14 cellular contexts compared by ENCODE assay signal in genomic region chr7:14687777-14688176, GRCh38.
A peak's percentile ranks its signal among the peaks of the same experiment; 100 is the strongest.
DNase-seq lines count a peak whose midpoint lies in the region; ATAC-seq and TF ChIP-seq lines count a peak whose summit lies in the region.
"Had no signal": no experiment of that assay in that cellular context is flagged by ENCODE, and none has a peak within 500 bp of the region (broad histone marks: within the 10 kb centered on the region; RNA-seq: fewer than 3 reads in every experiment).

No MANE protein-coding gene starts in this region.

- CTCF ChIA-PET in A673 (lab: Charles Lee), result no interaction called here
- CTCF ChIA-PET in RWPE1 (lab: Yijun Ruan, JAX), result interaction anchor here (1.2 kb wide), 1 partner anchor 1406 kb away, joined by 3 read pairs; no protein-coding TSS in a partner anchor

- H3K4me3 ChIP-seq in A673 (ENCODE audit: low read depth, low read length, poor library complexity, severe bottlenecking) (no peak overlapping the region), fibroblast of the aortic adventitia (ENCODE audit: low read depth, low read length) (no peak overlapping the region)

- ATAC-seq in HG02852 (IDR thresholded peaks at IDR 0.05; ENCODE audit: unreplicated experiment) (no peak), sciatic nerve (no peak)

- H3K27ac ChIP-seq in A673 (ENCODE audit: low read depth, low read length, poor library complexity, severe bottlenecking) (no peak overlapping the region), RWPE1 (no peak overlapping the region)
- H3K27ac ChIP-seq: WERI-Rb-1 had no signal

- DNase-seq in A673 (ENCODE audit: low spot score), result peak; percentile 24
- peak; percentile 28 for DNase-seq in HuH-7 (ENCODE audit: low spot score)
- peak; percentile 1 for DNase-seq in RWPE1 (ENCODE audit: low spot score)
- DNase-seq in fibroblast of the aortic adventitia (ENCODE audit: low read depth), result peak; percentile 49
- DNase-seq in activated naive CD4-positive, alpha-beta T cell treated with anti-CD3 and anti-CD28 coated beads, Interleukin-2, amount 50 U/mL, for 16 hours, result no peak
- DNase-seq in sciatic nerve (ENCODE audit: low spot score), result no peak
- DNase-seq in NCI-H82 treated with DMSO at 0.1 percent for 48 hours (lab: John Stamatoyannopoulos, UW; ENCODE audit: unreplicated experiment), result no peak
- DNase-seq: activated effector memory CD4-positive, alpha-beta T cell treated with anti-CD3 and anti-CD28 coated beads, Interleukin-2, amount 50 U/mL, for 16 hours; Calu3; effector memory CD4-positive, alpha-beta T cell; Kasumi-1; posterior cingulate gyrus; WERI-Rb-1 had no signal

- BruUV-seq in A673 (replicated peaks; lab: Mats Ljungman, UMichigan), result no TSS peak

- POLR2A ChIA-PET in A673 (lab: Charles Lee; ENCODE audit: low non-redundant PET) (no interaction called here), RWPE1 (lab: Yijun Ruan, JAX; ENCODE audit: low non-redundant PET) (no interaction called here)

- H3K4me1 ChIP-seq in A673 (ENCODE audit: insufficient read depth, low read length, poor library complexity, severe bottlenecking), result peaks cover 4% of the 10 kb centered on the region

- no peak for TF ChIP-seq CTCF in A673 (conservative IDR thresholded peaks at IDR 0.05; ENCODE audit: low read depth, low read length)
- no peak for TF ChIP-seq CTCF in RWPE1 (conservative IDR thresholded peaks at IDR 0.05; ENCODE audit: low read depth)
- no peak for TF ChIP-seq CTCF in fibroblast of the aortic adventitia (IDR thresholded peaks at IDR 0.05; ENCODE audit: insufficient read depth, low read length)

- H3K36me3 ChIP-seq in A673 (ENCODE audit: insufficient read depth, low read length, poor library complexity, severe bottlenecking), result no peaks in the 10 kb centered on the region
- H3K36me3 ChIP-seq: WERI-Rb-1 had no signal

- intact Hi-C loops in A673 (cut with micrococcal nuclease; ENCODE audit: unreplicated experiment), result loop anchor here (5.0 kb wide), 1 partner anchor 835 kb away; no protein-coding TSS in a partner anchor
- intact Hi-C loops in sciatic nerve (cut with DNase I), result no loop called here

- H3K9me3 ChIP-seq in A673 (ENCODE audit: low read depth, low read length, poor library complexity, severe bottlenecking), result no peaks in the 10 kb centered on the region

- no peaks in the 10 kb centered on the region for H3K27me3 ChIP-seq in A673 (replicated peaks; ENCODE audit: insufficient read depth, low read depth, low read length, poor library complexity)

Comparison
In these comparisons a context has a peak if more than half of its experiments do, and no peak if none do; other contexts are left out.
1. DNase-seq: peak in A673 (single experiment), HuH-7 (single experiment), RWPE1 (single experiment) and fibroblast of the aortic adventitia (single experiment); none in activated naive CD4-positive, alpha-beta T cell treated with anti-CD3 and anti-CD28 coated beads, Interleukin-2, amount 50 U/mL, for 16 hours (single experiment), sciatic nerve (single experiment) and NCI-H82 treated with DMSO at 0.1 percent for 48 hours (single experiment).